In genomic region chr4:89519771-89520170, GRCh38 we compare ENCODE assay signal across 26 cellular contexts.
DNase-seq lines count a peak whose midpoint lies in the region; ATAC-seq, FAIRE-seq and TF ChIP-seq lines count a peak whose summit lies in the region.
"Had no signal": no experiment of that assay in that cellular context is flagged by ENCODE, and none has a peak within 500 bp of the region (broad histone marks: within the 10 kb centered on the region; RNA-seq: fewer than 3 reads in every experiment).

No MANE protein-coding gene starts in this region.

- CTCF ChIA-PET in mammary epithelial cell (lab: Charles Lee; ENCODE audit: low non-redundant PET): no interaction called here

- H3K9me3 ChIP-seq in WERI-Rb-1 (ENCODE audit: severe bottlenecking): no peaks in the 10 kb centered on the region
- H3K9me3 ChIP-seq in neural cell (ENCODE audit: low read length): no peaks in the 10 kb centered on the region
- H3K9me3 ChIP-seq in mammary epithelial cell (replicated peaks; ENCODE audit: insufficient read depth, low read length): no peaks in the 10 kb centered on the region
- H3K9me3 ChIP-seq: BLaER1, Caco-2 had no signal

- H3K36me3 ChIP-seq in WERI-Rb-1 (no peaks in the 10 kb centered on the region), neural cell (ENCODE audit: insufficient read depth, low read length) (no peaks in the 10 kb centered on the region), mammary epithelial cell (ENCODE audit: insufficient read depth, low read length) (no peaks in the 10 kb centered on the region)
- H3K36me3 ChIP-seq: BLaER1 had no signal

- H3K4me2 ChIP-seq in neural cell (ENCODE audit: low read length) (no peak overlapping the region), mammary epithelial cell (ENCODE audit: insufficient read depth, low read depth, low read length) (no peak overlapping the region)
- H3K4me2 ChIP-seq: BLaER1 had no signal

- no TSS peak for BruUV-seq in mammary epithelial cell (replicated peaks; lab: Mats Ljungman, UMichigan)

- WGBS in mammary epithelial cell (ENCODE audit: low coverage, missing lambda C conversion rate): 71% methylated on average over 1 of the region's 1 CpG

- H3K36me3 Mint-ChIP-seq in activated T-helper 17 cell treated with anti-CD3 and anti-CD28 coated beads, Interleukin-2, amount 50 U/mL, for 72 hours (ENCODE audit: low read depth): no peaks in the 10 kb centered on the region
- H3K36me3 Mint-ChIP-seq: CD4-positive, CD25-positive, alpha-beta regulatory T cell; CD8-positive, alpha-beta T cell had no signal

- DNase-seq in D721Med (ENCODE audit: insufficient read length, low spot score): no peak
- peak; percentile 16 for DNase-seq in NCI-H69 (lab: John Stamatoyannopoulos, UW)
- peak; percentile 49 for DNase-seq in WERI-Rb-1
- no peak for DNase-seq in hepatic stellate cell (ENCODE audit: low spot score)
- DNase-seq in mammary epithelial cell: no peak
- DNase-seq: Caco-2; CD4-positive, CD25-positive, alpha-beta regulatory T cell; CD8-positive, alpha-beta T cell; DMS 273 treated with DMSO at 0.1 percent for 48 hours; DMS79; EL; GDM1; GM23248; H7; HCEC 1CT had no signal

- TF ChIP-seq EP300 in neural cell (conservative IDR thresholded peaks at IDR 0.05; ENCODE audit: poor library complexity, severe bottlenecking): peak; percentile 86

- no peak for TF ChIP-seq RAD21 in neural cell (conservative IDR thresholded peaks at IDR 0.05)

- H3K27ac ChIP-seq in WERI-Rb-1 (peak overlapping the region; percentile 57), neural cell (ENCODE audit: low read length) (no peak overlapping the region), mammary epithelial cell (ENCODE audit: insufficient read depth, low read depth, low read length) (no peak overlapping the region)
- H3K27ac ChIP-seq: 22Rv1, BLaER1, C4-2B, GM23248 had no signal

- no peaks in the 10 kb centered on the region for H3K9me2 ChIP-seq in neural cell (ENCODE audit: insufficient read depth, low read length)

- no peaks in the 10 kb centered on the region for H4K20me1 ChIP-seq in neural cell (ENCODE audit: insufficient read depth)
- H4K20me1 ChIP-seq in mammary epithelial cell (ENCODE audit: insufficient read depth, low read length): no peaks in the 10 kb centered on the region
- H4K20me1 ChIP-seq: BLaER1 had no signal

- peak; percentile 80 for FAIRE-seq in D721Med (lab: Jason Lieb, UNC)
- FAIRE-seq: A204.1, GM12878, GM19239, H1 had no signal

- dilution Hi-C loops in mammary epithelial cell (cut with HindIII; ENCODE audit: low sequenced_read_pairs): no loop called here

- in situ Hi-C loops in mammary epithelial cell (cut with MboI; ENCODE audit: low sequenced_read_pairs in 2 of 2): no loop called here

- no peaks in the 10 kb centered on the region for H3K4me1 Mint-ChIP-seq in activated T-helper 17 cell treated with anti-CD3 and anti-CD28 coated beads, Interleukin-2, amount 50 U/mL, for 72 hours
- H3K4me1 Mint-ChIP-seq: B cell; CD4-positive, CD25-positive, alpha-beta regulatory T cell had no signal

- peaks cover 10% of the 10 kb centered on the region for H3F3A ChIP-seq in neural cell (ENCODE audit: insufficient read depth, low read length, poor library complexity, severe bottlenecking)

- no peak for ATAC-seq in activated T-helper 17 cell treated with anti-CD3 and anti-CD28 coated beads, Interleukin-2, amount 50 U/mL, for 72 hours (replicated peaks)
- ATAC-seq in HG03432 (IDR thresholded peaks at IDR 0.05; ENCODE audit: unreplicated experiment): no peak
- ATAC-seq: CD8-positive, alpha-beta T cell; GM12878 had no signal

- H2AFZ ChIP-seq in neural cell (ENCODE audit: low read depth, low read length) (no peak overlapping the region), mammary epithelial cell (ENCODE audit: low read depth, low read length) (no peak overlapping the region)
- H2AFZ ChIP-seq: GM23248 had no signal

- intact Hi-C loops in mammary epithelial cell (cut with micrococcal nuclease): no loop called here

- H3K27me3 ChIP-seq in WERI-Rb-1 (ENCODE audit: insufficient read depth, low read depth, severe bottlenecking) (no peaks in the 10 kb centered on the region), neural cell (ENCODE audit: insufficient read depth, low read depth, low read length) (no peaks in the 10 kb centered on the region), mammary epithelial cell (ENCODE audit: insufficient read depth, low read length) (no peaks in the 10 kb centered on the region)
- H3K27me3 ChIP-seq: BLaER1 had no signal

- TF ChIP-seq CTCF in D721Med (IDR thresholded peaks at IDR 0.05; ENCODE audit: insufficient read depth, missing control alignments) (no peak), WERI-Rb-1 (IDR thresholded peaks at IDR 0.05; ENCODE audit: low read depth, low read length) (no peak), neural cell (IDR thresholded peaks at IDR 0.05; ENCODE audit: poor library complexity, severe bottlenecking) (no peak), mammary epithelial cell (conservative IDR thresholded peaks at IDR 0.05 in 1 of 2, IDR thresholded peaks at IDR 0.05 in 1 of 2; ENCODE audit: extremely low read depth in 1 of 2, insufficient read depth in 1 of 2, low read depth in 1 of 2, low read length in 2 of 2) (no peak)

- no peaks in the 10 kb centered on the region for H3K79me2 ChIP-seq in neural cell (replicated peaks; ENCODE audit: insufficient read depth, low read length)
- H3K79me2 ChIP-seq in mammary epithelial cell (ENCODE audit: insufficient read depth, low read length): no peaks in the 10 kb centered on the region

- H3K9ac ChIP-seq in neural cell (ENCODE audit: low read length): no peak overlapping the region
- H3K9ac ChIP-seq in mammary epithelial cell (ENCODE audit: insufficient read depth, low read length): no peak overlapping the region
- H3K9ac ChIP-seq: BLaER1, GM23248 had no signal

- no peaks in the 10 kb centered on the region for H3K4me1 ChIP-seq in mammary epithelial cell (ENCODE audit: insufficient read depth, low read length)
- H3K4me1 ChIP-seq: BLaER1, Caco-2 had no signal

- H3K4me3 ChIP-seq in WERI-Rb-1 (ENCODE audit: low read depth, low read length) (no peak overlapping the region; the same call in 1 of the 2 replicates), neural cell (ENCODE audit: low read length) (no peak overlapping the region), mammary epithelial cell (replicated peaks in 1 of 3; ENCODE audit: insufficient read depth in 1 of 3, low read depth in 2 of 3, low read length in 3 of 3) (no peak overlapping the region)
- H3K4me3 ChIP-seq: BLaER1, GM12878, GM23248 had no signal

- H3K27me3 Mint-ChIP-seq in activated T-helper 17 cell treated with anti-CD3 and anti-CD28 coated beads, Interleukin-2, amount 50 U/mL, for 72 hours: peaks cover 30% of the 10 kb centered on the region

- no peak overlapping the region for H3K4me3 Mint-ChIP-seq in activated T-helper 17 cell treated with anti-CD3 and anti-CD28 coated beads, Interleukin-2, amount 50 U/mL, for 72 hours
- H3K4me3 Mint-ChIP-seq: B cell; CD4-positive, CD25-positive, alpha-beta regulatory T cell; CD8-positive, alpha-beta T cell had no signal

- no peaks in the 10 kb centered on the region for H3K9me3 Mint-ChIP-seq in activated T-helper 17 cell treated with anti-CD3 and anti-CD28 coated beads, Interleukin-2, amount 50 U/mL, for 72 hours
- H3K9me3 Mint-ChIP-seq: CD8-positive, alpha-beta T cell had no signal

- H3K27ac Mint-ChIP-seq in activated T-helper 17 cell treated with anti-CD3 and anti-CD28 coated beads, Interleukin-2, amount 50 U/mL, for 72 hours: no peak overlapping the region
- H3K27ac Mint-ChIP-seq: B cell; CD4-positive, CD25-positive, alpha-beta regulatory T cell; CD8-positive, alpha-beta T cell had no signal

TF ChIP-seq in neural cell, 6 proteins besides CTCF, POLR2A, EP300 and RAD21:
- peak; percentile 78 for TF ChIP-seq POLR2AphosphoS5 (IDR thresholded peaks at IDR 0.05)
- TF ChIP-seq SMC3 (conservative IDR thresholded peaks at IDR 0.05; ENCODE audit: poor library complexity): no peak
- peak; percentile 57 for TF ChIP-seq REST (IDR thresholded peaks at IDR 0.05; ENCODE audit: borderline replicate concordance)
- no peak for TF ChIP-seq EZH2 (IDR thresholded peaks at IDR 0.05; ENCODE audit: borderline replicate concordance, insufficient read depth, low read length, poor library complexity, severe bottlenecking)
- no peak for TF ChIP-seq TAF1 (IDR thresholded peaks at IDR 0.05; ENCODE audit: low read depth)
- TF ChIP-seq MXI1 (conservative IDR thresholded peaks at IDR 0.05; ENCODE audit: poor library complexity, severe bottlenecking): peak; percentile 19

Comparison
In these comparisons a context has a peak if more than half of its experiments do, and no peak if none do; other contexts are left out.
1. DNase-seq: peak in NCI-H69 (single experiment) and WERI-Rb-1 (single experiment); none in D721Med (single experiment), hepatic stellate cell (single experiment) and mammary epithelial cell (single experiment).